In the genomic region with DNA sequence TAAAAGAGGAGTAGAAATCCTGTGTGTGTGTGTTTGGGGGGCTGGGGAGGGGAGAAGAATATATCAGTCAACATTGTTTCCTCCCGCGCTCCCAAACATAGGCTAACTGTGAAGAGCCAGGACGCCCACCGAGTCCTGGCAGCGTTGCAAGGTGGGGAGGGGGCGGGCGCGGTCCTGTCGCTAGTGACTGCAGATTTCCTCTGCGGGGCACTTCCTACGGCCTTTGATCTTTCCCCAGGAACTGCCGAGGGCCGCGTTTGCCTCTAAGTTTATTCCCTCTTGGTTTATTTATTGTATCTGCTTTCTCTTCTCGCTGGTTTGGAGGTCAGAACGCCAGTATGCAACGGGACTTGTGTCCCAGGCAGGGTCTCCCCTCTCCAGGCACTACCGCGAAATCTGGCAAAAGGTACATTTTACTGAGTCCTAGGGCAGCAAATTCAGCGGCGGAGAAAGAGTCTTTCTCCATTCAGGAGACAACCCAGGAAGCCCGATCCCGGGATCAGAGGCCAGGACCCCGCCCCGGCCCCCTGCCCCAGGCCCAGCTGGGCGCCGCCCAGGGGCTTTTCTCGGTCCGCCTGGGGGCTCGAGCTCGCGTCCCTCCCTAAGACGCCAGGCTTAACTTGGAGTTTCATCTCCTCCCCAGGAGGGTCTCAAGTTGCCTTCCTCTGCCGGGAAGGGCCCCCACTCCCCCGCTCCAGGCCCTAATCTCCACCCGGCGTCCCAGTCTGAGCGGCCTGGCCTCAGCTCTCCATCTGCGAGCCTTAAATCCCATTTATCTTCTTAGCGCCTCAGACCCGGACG, we compare ENCODE assay signal across 11 cellular contexts. TPM values are rescaled to one million over a fixed set of nuclear protein-coding genes. Genes with fewer than 3 reads are reported as not detected.
DNase-seq lines count a peak whose midpoint lies in the region; TF ChIP-seq lines count a peak whose summit lies in the region.
"Had no signal": no experiment of that assay in that cellular context is flagged by ENCODE, and none has a peak within 500 bp of the region (broad histone marks: within the 10 kb centered on the region; RNA-seq: fewer than 3 reads in every experiment).

No MANE protein-coding gene starts in this region.

- peaks cover 12 to 20% (median 16%) of the 10 kb centered on the region in 3 donors for H3K4me1 ChIP-seq in esophagus squamous epithelium
- H3K4me1 ChIP-seq in suprapubic skin, result peaks cover 19% of the 10 kb centered on the region

- H3K9me3 ChIP-seq in esophagus squamous epithelium (no peaks in the 10 kb centered on the region), suprapubic skin (no peaks in the 10 kb centered on the region)

- TF ChIP-seq POLR2A in esophagus squamous epithelium (IDR thresholded peaks at IDR 0.05) (no peak), suprapubic skin (IDR thresholded peaks at IDR 0.05) (no peak)

- H3K27me3 ChIP-seq in esophagus squamous epithelium, result peaks cover 9 to 68% (median 18%) of the 10 kb centered on the region in 4 donors
- peaks cover 57% of the 10 kb centered on the region for H3K27me3 ChIP-seq in suprapubic skin

- WGBS in esophagus squamous epithelium, 2 donors, result 7 to 9% methylated on average over 25 to 28 of the region's 42 CpGs
- 10% methylated on average over 37 of the region's 42 CpGs for WGBS in suprapubic skin

- peaks cover 15% of the 10 kb centered on the region for H3K9me3 Mint-ChIP-seq in mesothelial cell of epicardium

- no peaks in the 10 kb centered on the region for H3K36me3 ChIP-seq in esophagus squamous epithelium
- H3K36me3 ChIP-seq in suprapubic skin, result no peaks in the 10 kb centered on the region

- intact Hi-C loops in esophagus squamous epithelium (cut with DNase I), result no loop called here

- TF ChIP-seq EP300 in suprapubic skin (IDR thresholded peaks at IDR 0.05), result no peak

- H3K36me3 Mint-ChIP-seq in mesothelial cell of epicardium, result no peaks in the 10 kb centered on the region

- H3K4me3 ChIP-seq in esophagus squamous epithelium, result peak overlapping the region; percentile 17 to 69 (median 47)
- H3K4me3 ChIP-seq in suprapubic skin, result peak overlapping the region; percentile 58

- no peak for TF ChIP-seq CTCF in esophagus squamous epithelium (IDR thresholded peaks at IDR 0.05)
- TF ChIP-seq CTCF in mesothelial cell of epicardium (IDR thresholded peaks at IDR 0.05; ENCODE audit: unreplicated experiment), result no peak
- no peak for TF ChIP-seq CTCF in suprapubic skin (IDR thresholded peaks at IDR 0.05)
- TF ChIP-seq CTCF in GM10266 (IDR thresholded peaks at IDR 0.05; ENCODE audit: control insufficient read depth, insufficient read depth, low read depth, missing control alignments), result no peak
- TF ChIP-seq CTCF in GM20000 (IDR thresholded peaks at IDR 0.05; ENCODE audit: extremely low read depth, missing control alignments), result no peak

- H3K27ac ChIP-seq in esophagus squamous epithelium (peak overlapping the region in 1 of 4 donors; percentile 49), suprapubic skin (peak overlapping the region; percentile 6)

- DNase-seq in NCI-H82 (lab: John Stamatoyannopoulos, UW) (peak; percentile 96), esophagus squamous epithelium (lab: John Stamatoyannopoulos, UW) (no peak), mesothelial cell of epicardium (ENCODE audit: low spot score in 2 of 2, unreplicated experiment in 2 of 2) (no peak), suprapubic skin (ENCODE audit: low spot score in 2 of 2) (no peak), GM10266 (ENCODE audit: extremely low spot score) (no peak), SIG-M5 treated with dmso at 0.1 percent for 504 hours (lab: John Stamatoyannopoulos, UW; ENCODE audit: unreplicated experiment) (no peak), GM20000 (ENCODE audit: low spot score) (no peak)
- DNase-seq: activated T-cell treated with anti-CD3 and anti-CD28 coated beads for 4 hours; IMR-90; NCI-H1930; stimulated activated naive CD4-positive, alpha-beta T cell treated with Interleukin-2 at 50 U/mL for 16 hours had no signal

- peaks cover 97% of the 10 kb centered on the region for H3K27me3 Mint-ChIP-seq in mesothelial cell of epicardium (ENCODE audit: low read depth)

- no peak overlapping the region for H3K27ac Mint-ChIP-seq in mesothelial cell of epicardium

- H3K4me1 Mint-ChIP-seq in mesothelial cell of epicardium, result peaks cover 16% of the 10 kb centered on the region

- H3K4me3 Mint-ChIP-seq in mesothelial cell of epicardium, result peak overlapping the region; percentile 74

RNA-seq across cellular contexts. Expression of a gene that starts 0.9 kb away (rescaled TPM):
- 1 to 10 TPM in 3 of 4 donors, under 1 TPM in 1; 0.38 to 3.3 (median 1.7) TPM for total RNA-seq in esophagus squamous epithelium
- 6.8 to 7.1 TPM (median 7.1 TPM) in 3 replicates for total RNA-seq in mesothelial cell of epicardium
- 1 to 10 TPM; 1.8 to 3.9 (median 3.0) TPM for total RNA-seq in suprapubic skin
